Comparison of ENCODE assay signal across 12 cellular contexts in the genomic region with DNA sequence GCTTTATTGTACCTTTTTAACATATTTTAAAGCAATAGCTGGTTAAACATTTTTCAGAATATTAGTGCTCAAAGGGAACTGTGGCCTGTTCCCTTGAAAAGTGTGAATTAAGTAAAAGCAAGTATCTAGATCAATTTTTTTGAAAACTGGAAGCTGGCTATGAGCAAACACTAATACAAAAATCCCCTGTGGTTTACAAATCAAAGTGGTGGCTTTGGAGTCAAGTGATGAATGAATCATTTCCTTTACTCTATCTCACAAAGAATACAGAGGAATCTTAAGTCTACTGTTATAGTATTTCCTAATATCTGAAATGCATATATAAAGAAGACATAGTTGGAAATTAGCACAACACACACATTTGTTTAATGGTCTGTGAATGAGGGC.
A peak's percentile ranks its signal among the peaks of the same experiment; 100 is the strongest.
DNase-seq lines count a peak whose midpoint lies in the region; ATAC-seq, FAIRE-seq and TF ChIP-seq lines count a peak whose summit lies in the region.
"Had no signal": no experiment of that assay in that cellular context is flagged by ENCODE, and none has a peak within 500 bp of the region (broad histone marks: within the 10 kb centered on the region; RNA-seq: fewer than 3 reads in every experiment).

No MANE protein-coding gene starts in this region.

- DNase-seq in GM12865 (ENCODE audit: low read depth) (peak; percentile 12), GM20000 (ENCODE audit: low spot score) (peak; percentile 7), NCI-H1092 treated with DMSO at 0.1 percent for 48 hours (lab: John Stamatoyannopoulos, UW) (no peak), frontal cortex (ENCODE audit: low spot score in 2 of 2) (no peak)
- no peak for DNase-seq in activated naive CD8-positive, alpha-beta T cell treated with anti-CD3 and anti-CD28 coated beads, Interleukin-2, amount 50 U/mL, for 24 hours
- DNase-seq: activated CD4-positive, alpha-beta T cell treated with anti-CD3 and anti-CD28 coated beads for 1 hour; NCI-H1417 treated with DMSO at 0.1 percent for 48 hours had no signal

- peaks cover under 1% of the 10 kb centered on the region for H3K36me3 Mint-ChIP-seq in activated naive CD8-positive, alpha-beta T cell treated with anti-CD3 and anti-CD28 coated beads, Interleukin-2, amount 50 U/mL, for 24 hours (ENCODE audit: low read depth)

- H3K4me3 ChIP-seq in GM12865 (ENCODE audit: low read depth, low read length), result no peak overlapping the region
- H3K4me3 ChIP-seq: BLaER1 had no signal

- peaks cover 12% of the 10 kb centered on the region for H3K4me1 Mint-ChIP-seq in activated naive CD8-positive, alpha-beta T cell treated with anti-CD3 and anti-CD28 coated beads, Interleukin-2, amount 50 U/mL, for 24 hours

- TF ChIP-seq CTCF in GM12865 (IDR thresholded peaks at IDR 0.05; ENCODE audit: insufficient read depth, low read depth, low read length, missing control alignments) (no peak), GM20000 (IDR thresholded peaks at IDR 0.05; ENCODE audit: extremely low read depth, missing control alignments) (no peak)

- no peak for FAIRE-seq in frontal cortex (lab: Jason Lieb, UNC)

- peak overlapping the region; percentile 7 for H3K4me3 Mint-ChIP-seq in activated naive CD8-positive, alpha-beta T cell treated with anti-CD3 and anti-CD28 coated beads, Interleukin-2, amount 50 U/mL, for 24 hours

- peaks cover 11% of the 10 kb centered on the region for H3K27me3 Mint-ChIP-seq in activated naive CD8-positive, alpha-beta T cell treated with anti-CD3 and anti-CD28 coated beads, Interleukin-2, amount 50 U/mL, for 24 hours

- H3K27ac Mint-ChIP-seq in activated naive CD8-positive, alpha-beta T cell treated with anti-CD3 and anti-CD28 coated beads, Interleukin-2, amount 50 U/mL, for 24 hours, result peak overlapping the region; percentile 77

- ATAC-seq in HG03139 (IDR thresholded peaks at IDR 0.05; ENCODE audit: unreplicated experiment), result peak; percentile 72
- ATAC-seq in activated naive CD8-positive, alpha-beta T cell treated with anti-CD3 and anti-CD28 coated beads, Interleukin-2, amount 50 U/mL, for 24 hours, result peak; percentile 79
- no peak for ATAC-seq in HG03135 (IDR thresholded peaks at IDR 0.05; ENCODE audit: unreplicated experiment)
- no peak for ATAC-seq in GM19035 (IDR thresholded peaks at IDR 0.05; ENCODE audit: unreplicated experiment)
- ATAC-seq: Panc1 had no signal

- H3K9me3 Mint-ChIP-seq in activated naive CD8-positive, alpha-beta T cell treated with anti-CD3 and anti-CD28 coated beads, Interleukin-2, amount 50 U/mL, for 24 hours, result peaks cover 22% of the 10 kb centered on the region

Comparison
In these comparisons a context has a peak if more than half of its experiments do, and no peak if none do; other contexts are left out.
1. DNase-seq: peak in GM12865 (single experiment) and GM20000 (single experiment); none in activated naive CD8-positive, alpha-beta T cell treated with anti-CD3 and anti-CD28 coated beads, Interleukin-2, amount 50 U/mL, for 24 hours (single experiment), NCI-H1092 treated with DMSO at 0.1 percent for 48 hours (single experiment) and frontal cortex (0 of 2).
2. ATAC-seq: peak in HG03139 (single experiment) and activated naive CD8-positive, alpha-beta T cell treated with anti-CD3 and anti-CD28 coated beads, Interleukin-2, amount 50 U/mL, for 24 hours (single experiment); none in HG03135 (single experiment) and GM19035 (single experiment).